Comparison of ENCODE assay signal across 1 cellular context in the genomic region with DNA sequence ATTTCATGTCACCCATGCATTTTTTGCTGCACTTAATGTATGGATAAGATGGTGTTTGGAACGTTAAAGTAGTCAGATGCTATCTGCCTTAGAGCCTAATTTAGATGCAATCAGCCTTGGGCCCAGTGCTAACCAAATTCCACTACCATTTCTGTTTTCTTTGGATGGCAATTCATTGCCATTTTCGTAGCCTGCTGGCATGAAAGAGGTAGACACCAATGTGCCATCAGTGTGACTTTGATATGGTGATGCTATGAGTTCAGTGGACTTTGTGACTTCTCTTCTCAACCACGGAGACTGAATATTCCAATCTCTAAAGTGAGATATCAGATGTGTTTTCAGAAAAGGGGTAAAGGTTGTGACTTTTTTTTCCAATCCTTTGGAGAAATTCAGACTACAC.
TF ChIP-seq lines count a peak whose summit lies in the region.

No MANE protein-coding gene starts in this region.

TF ChIP-seq in IMR-90, 13 proteins besides CTCF, POLR2A, EP300 and RAD21:
- no peak for TF ChIP-seq CEBPB (IDR thresholded peaks at IDR 0.05; ENCODE audit: low read depth, low read length)
- no peak for TF ChIP-seq RFX5 (IDR thresholded peaks at IDR 0.05; ENCODE audit: low read depth, low read length)
- TF ChIP-seq SMC3 (IDR thresholded peaks at IDR 0.05; ENCODE audit: low read depth, low read length) = no peak
- TF ChIP-seq, protein P1, sequence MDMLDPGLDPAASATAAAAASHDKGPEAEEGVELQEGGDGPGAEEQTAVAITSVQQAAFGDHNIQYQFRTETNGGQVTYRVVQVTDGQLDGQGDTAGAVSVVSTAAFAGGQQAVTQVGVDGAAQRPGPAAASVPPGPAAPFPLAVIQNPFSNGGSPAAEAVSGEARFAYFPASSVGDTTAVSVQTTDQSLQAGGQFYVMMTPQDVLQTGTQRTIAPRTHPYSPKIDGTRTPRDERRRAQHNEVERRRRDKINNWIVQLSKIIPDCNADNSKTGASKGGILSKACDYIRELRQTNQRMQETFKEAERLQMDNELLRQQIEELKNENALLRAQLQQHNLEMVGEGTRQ (IDR thresholded peaks at IDR 0.05; ENCODE audit: low read depth, low read length) = no peak
- no peak for TF ChIP-seq NFE2L2 (IDR thresholded peaks at IDR 0.05; ENCODE audit: low read depth, low read length)
- no peak for TF ChIP-seq MXI1 (IDR thresholded peaks at IDR 0.05; ENCODE audit: borderline replicate concordance, low read depth, low read length)
- TF ChIP-seq MAFK (IDR thresholded peaks at IDR 0.05; ENCODE audit: low read depth, low read length) = no peak
- no peak for TF ChIP-seq MAZ (IDR thresholded peaks at IDR 0.05; ENCODE audit: borderline replicate concordance, low read depth, low read length)
- no peak for TF ChIP-seq BHLHE40 (IDR thresholded peaks at IDR 0.05; ENCODE audit: low read depth, low read length)
- TF ChIP-seq, protein P2, sequence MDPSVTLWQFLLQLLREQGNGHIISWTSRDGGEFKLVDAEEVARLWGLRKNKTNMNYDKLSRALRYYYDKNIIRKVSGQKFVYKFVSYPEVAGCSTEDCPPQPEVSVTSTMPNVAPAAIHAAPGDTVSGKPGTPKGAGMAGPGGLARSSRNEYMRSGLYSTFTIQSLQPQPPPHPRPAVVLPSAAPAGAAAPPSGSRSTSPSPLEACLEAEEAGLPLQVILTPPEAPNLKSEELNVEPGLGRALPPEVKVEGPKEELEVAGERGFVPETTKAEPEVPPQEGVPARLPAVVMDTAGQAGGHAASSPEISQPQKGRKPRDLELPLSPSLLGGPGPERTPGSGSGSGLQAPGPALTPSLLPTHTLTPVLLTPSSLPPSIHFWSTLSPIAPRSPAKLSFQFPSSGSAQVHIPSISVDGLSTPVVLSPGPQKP (IDR thresholded peaks at IDR 0.05; ENCODE audit: borderline replicate concordance, low read depth, low read length) = no peak
- TF ChIP-seq CHD1 (IDR thresholded peaks at IDR 0.05; ENCODE audit: low read depth, low read length) = no peak
- no peak for TF ChIP-seq RCOR1 (IDR thresholded peaks at IDR 0.05; ENCODE audit: insufficient replicate concordance, low read length)
- TF ChIP-seq FOS (IDR thresholded peaks at IDR 0.05; ENCODE audit: low read depth, low read length) = no peak
